In the genomic region with DNA sequence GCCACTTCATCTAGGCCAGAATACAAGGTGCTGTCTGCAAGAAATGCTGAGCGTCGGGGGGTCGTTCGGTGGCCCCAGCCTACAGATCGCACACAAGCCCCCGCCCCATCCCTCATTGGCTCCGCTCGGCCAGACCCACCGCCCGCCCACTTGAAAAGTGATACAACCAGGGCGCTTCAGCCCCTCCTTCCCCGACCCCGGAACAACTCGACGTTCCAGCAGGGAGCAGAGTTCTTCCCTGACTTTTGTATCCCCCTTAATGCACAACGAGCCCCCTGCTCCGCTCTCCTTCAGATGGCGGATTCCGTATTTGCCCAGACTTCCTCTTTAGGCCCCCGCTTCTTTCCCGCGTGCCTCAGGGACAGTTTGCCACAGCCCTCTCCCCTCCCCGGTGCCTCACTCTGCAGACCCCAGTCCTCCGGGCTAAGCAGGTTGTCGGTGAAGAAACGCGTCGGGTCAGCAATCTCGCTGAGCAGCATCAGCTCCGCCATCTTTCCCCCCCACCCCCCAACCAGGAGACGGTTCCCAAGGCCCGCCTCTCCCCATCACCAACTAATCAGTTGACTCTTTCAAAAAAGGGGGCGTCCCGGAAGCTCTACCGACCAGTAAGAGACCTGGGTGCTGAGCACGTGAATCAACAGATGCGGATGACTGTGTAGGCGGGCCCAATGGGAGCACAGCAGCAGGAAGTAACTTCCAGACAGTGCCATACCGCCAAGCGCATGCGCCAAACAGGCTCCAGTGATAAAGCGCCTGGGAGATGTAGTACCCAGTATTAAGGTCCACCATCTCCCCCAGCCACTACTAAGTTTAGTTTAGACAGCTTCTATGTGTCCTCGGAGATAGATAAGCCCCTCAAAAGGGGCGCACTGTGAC, we compare ENCODE assay signal across 1 cellular context.
TF ChIP-seq lines count a peak whose summit lies in the region.

Gene ATF6B, minus strand, starts transcription at position 530 of the 876 bp plus-strand sequence. Its CDS starts 39 bp downstream, at position 491.

TF ChIP-seq in WTC11, 78 proteins besides CTCF, POLR2A, EP300 and RAD21 (continued from another document):
- peak; percentile 23; the same call in 1 of the 2 replicates for TF ChIP-seq FOXP1 (CRISPR knock-in tag; IDR thresholded peaks at IDR 0.05; ENCODE audit: borderline replicate concordance)
- 0 out of 2 replicates have a peak, but pooled peaks have one; percentile 60 for TF ChIP-seq MYBL2 (CRISPR knock-in tag; IDR thresholded peaks at IDR 0.05)
- TF ChIP-seq, protein P1, sequence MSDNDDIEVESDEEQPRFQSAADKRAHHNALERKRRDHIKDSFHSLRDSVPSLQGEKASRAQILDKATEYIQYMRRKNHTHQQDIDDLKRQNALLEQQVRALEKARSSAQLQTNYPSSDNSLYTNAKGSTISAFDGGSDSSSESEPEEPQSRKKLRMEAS (CRISPR knock-in tag; IDR thresholded peaks at IDR 0.05), result peak; percentile 58; the same call in 1 of the 2 replicates
- TF ChIP-seq, protein P2, sequence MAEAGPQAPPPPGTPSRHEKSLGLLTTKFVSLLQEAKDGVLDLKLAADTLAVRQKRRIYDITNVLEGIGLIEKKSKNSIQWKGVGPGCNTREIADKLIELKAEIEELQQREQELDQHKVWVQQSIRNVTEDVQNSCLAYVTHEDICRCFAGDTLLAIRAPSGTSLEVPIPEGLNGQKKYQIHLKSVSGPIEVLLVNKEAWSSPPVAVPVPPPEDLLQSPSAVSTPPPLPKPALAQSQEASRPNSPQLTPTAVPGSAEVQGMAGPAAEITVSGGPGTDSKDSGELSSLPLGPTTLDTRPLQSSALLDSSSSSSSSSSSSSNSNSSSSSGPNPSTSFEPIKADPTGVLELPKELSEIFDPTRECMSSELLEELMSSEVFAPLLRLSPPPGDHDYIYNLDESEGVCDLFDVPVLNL (CRISPR knock-in tag; IDR thresholded peaks at IDR 0.05; ENCODE audit: borderline replicate concordance, low read depth), result no peak
- peak; percentile 72 for TF ChIP-seq NFYB (CRISPR knock-in tag; conservative IDR thresholded peaks at IDR 0.05; ENCODE audit: low read depth)
